In genomic region chr14:51996148-51996746, GRCh38 we compare ENCODE assay signal across 8 cellular contexts. TPM values are rescaled to one million over a fixed set of nuclear protein-coding genes. Genes with fewer than 3 reads are reported as not detected.
DNase-seq lines count a peak whose midpoint lies in the region; ATAC-seq and TF ChIP-seq lines count a peak whose summit lies in the region.

No MANE protein-coding gene starts in this region.

- H2AFZ ChIP-seq in neural cell (ENCODE audit: low read depth, low read length): no peak overlapping the region

- peaks cover 39% of the 10 kb centered on the region for H3K79me2 ChIP-seq in neural cell (replicated peaks; ENCODE audit: insufficient read depth, low read length)

- no peaks in the 10 kb centered on the region for H3K9me2 ChIP-seq in neural cell (ENCODE audit: insufficient read depth, low read length)

- TF ChIP-seq EP300 in neural cell (conservative IDR thresholded peaks at IDR 0.05; ENCODE audit: poor library complexity, severe bottlenecking): no peak

- peaks cover 3% of the 10 kb centered on the region for H3K36me3 ChIP-seq in neural cell (ENCODE audit: insufficient read depth, low read length)

- peak; percentile 68 for TF ChIP-seq RAD21 in neural cell (conservative IDR thresholded peaks at IDR 0.05)

- no peaks in the 10 kb centered on the region for H3F3A ChIP-seq in neural cell (ENCODE audit: insufficient read depth, low read length, poor library complexity, severe bottlenecking)

- H3K4me2 ChIP-seq in neural cell (ENCODE audit: low read length): no peak overlapping the region

- H3K27ac ChIP-seq in dorsolateral prefrontal cortex (peak overlapping the region in 12 of 59 donors; percentile 2 to 51 (median 17)), neural cell (ENCODE audit: low read length) (no peak overlapping the region)

- H3K4me3 ChIP-seq in dorsolateral prefrontal cortex: no peak overlapping the region
- no peak overlapping the region for H3K4me3 ChIP-seq in neural cell (ENCODE audit: low read length)

- H4K20me1 ChIP-seq in neural cell (ENCODE audit: insufficient read depth): no peaks in the 10 kb centered on the region

- intact Hi-C loops in dorsolateral prefrontal cortex (cut with DNase I): loop anchor here in 1 of 2 donors (2.0 to 5.0 kb wide), 2 partner anchors 76 to 137 kb away; no protein-coding TSS in a partner anchor

- no peaks in the 10 kb centered on the region for H3K27me3 ChIP-seq in dorsolateral prefrontal cortex
- H3K27me3 ChIP-seq in neural cell (ENCODE audit: insufficient read depth, low read depth, low read length): no peaks in the 10 kb centered on the region

- H3K9me3 ChIP-seq in neural cell (ENCODE audit: low read length): no peaks in the 10 kb centered on the region

- peak; percentile 53 to 90 (median 74) for TF ChIP-seq CTCF in dorsolateral prefrontal cortex (IDR thresholded peaks at IDR 0.05 in 54 of 56, conservative IDR thresholded peaks at IDR 0.05 in 2 of 56; ENCODE audit: low read depth in 1 of 56, partially characterized antibody in 56 of 56)
- peak; percentile 62 for TF ChIP-seq CTCF in neural cell (IDR thresholded peaks at IDR 0.05; ENCODE audit: poor library complexity, severe bottlenecking)

- H3K9ac ChIP-seq in neural cell (ENCODE audit: low read length): no peak overlapping the region

- DNase-seq in DMS114 treated with DMSO at 0.1 percent for 48 hours (lab: John Stamatoyannopoulos, UW; ENCODE audit: unreplicated experiment) (peak; percentile 7), NCI-H1694 (lab: John Stamatoyannopoulos, UW) (peak; percentile 52), dorsolateral prefrontal cortex (no peak), AG08396 (ENCODE audit: low spot score) (no peak), NCI-H1048 (lab: John Stamatoyannopoulos, UW) (no peak)

- ATAC-seq in HG03457 (IDR thresholded peaks at IDR 0.05; ENCODE audit: unreplicated experiment): no peak
- ATAC-seq in HG03432 (IDR thresholded peaks at IDR 0.05; ENCODE audit: unreplicated experiment): no peak

TF ChIP-seq in neural cell, 6 proteins besides CTCF, POLR2A, EP300 and RAD21:
- TF ChIP-seq TAF1 (IDR thresholded peaks at IDR 0.05; ENCODE audit: low read depth) (no peak), MXI1 (conservative IDR thresholded peaks at IDR 0.05; ENCODE audit: poor library complexity, severe bottlenecking) (no peak), EZH2 (IDR thresholded peaks at IDR 0.05; ENCODE audit: borderline replicate concordance, insufficient read depth, low read length, poor library complexity, severe bottlenecking) (no peak), SMC3 (conservative IDR thresholded peaks at IDR 0.05; ENCODE audit: poor library complexity) (peak; percentile 63)

RNA-seq across cellular contexts. Expression of gene RTRAF, which starts 6.9 kb away (rescaled TPM):
- total RNA-seq in dorsolateral prefrontal cortex: 10 to 100 TPM; 37.8 to 99.0 (median 69.0) TPM
- polyA plus RNA-seq in neural cell: 96.5 and 119 TPM in 2 replicates
- 70.1 and 96.0 TPM in 2 replicates for polyA minus RNA-seq in neural cell

Comparison
In these comparisons a context has a peak if more than half of its experiments do, and no peak if none do; other contexts are left out.
1. DNase-seq: peak in DMS114 treated with DMSO at 0.1 percent for 48 hours (single experiment) and NCI-H1694 (single experiment); none in dorsolateral prefrontal cortex (0 of 10), AG08396 (single experiment) and NCI-H1048 (single experiment).